Comparison of ENCODE assay signal across 10 cellular contexts in the genomic region with DNA sequence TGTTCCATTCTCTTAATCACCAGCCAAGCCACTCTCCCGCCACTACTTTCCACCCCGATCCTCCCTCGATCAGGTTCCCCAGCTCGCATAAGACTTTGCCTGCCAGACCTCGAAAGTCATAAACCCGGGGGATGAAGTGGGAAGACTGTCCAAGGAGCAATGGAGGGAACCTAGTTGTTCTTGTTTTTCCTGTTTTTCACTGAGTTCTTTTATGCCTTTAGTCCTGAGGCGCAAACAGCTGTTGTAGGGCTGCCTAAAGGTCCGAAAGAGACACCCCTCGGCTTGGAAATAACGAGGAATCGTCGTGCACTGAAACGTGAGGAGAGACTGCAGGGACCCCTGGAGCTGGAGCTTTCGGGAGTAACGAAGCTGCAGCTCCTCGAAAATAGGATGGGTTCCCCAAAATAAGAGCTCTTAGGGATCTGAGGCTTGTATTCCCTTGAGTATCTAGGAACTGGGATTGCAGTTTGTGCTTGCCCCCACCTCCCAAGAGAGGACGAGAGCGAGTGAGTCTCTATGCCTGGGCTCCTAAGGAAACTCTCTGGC. TPM values are rescaled to one million over a fixed set of nuclear protein-coding genes. Genes with fewer than 3 reads are reported as not detected.
A peak's percentile ranks its signal among the peaks of the same experiment; 100 is the strongest.
DNase-seq lines count a peak whose midpoint lies in the region; ATAC-seq and TF ChIP-seq lines count a peak whose summit lies in the region.
"Had no signal": no experiment of that assay in that cellular context is flagged by ENCODE, and none has a peak within 500 bp of the region (broad histone marks: within the 10 kb centered on the region; RNA-seq: fewer than 3 reads in every experiment).

No MANE protein-coding gene starts in this region.

- ATAC-seq in PC-3: peak; percentile 8

- H3K4me1 ChIP-seq in PC-3 (ENCODE audit: insufficient read depth, low read length): peaks cover 5% of the 10 kb centered on the region; the same call in 1 of the 2 replicates

- peak overlapping the region; percentile 98 for H2AFZ ChIP-seq in PC-3 (ENCODE audit: low read length)

- no peaks in the 10 kb centered on the region for H3K79me2 ChIP-seq in PC-3 (ENCODE audit: low read length)

- H3K27ac ChIP-seq in PC-3 (ENCODE audit: low read length): no peak overlapping the region
- peak overlapping the region in 1 of 21 experiments; percentile 82 for H3K27ac ChIP-seq in skin epidermis

- no peak overlapping the region for H3K27ac Mint-ChIP-seq in activated CD4-positive, alpha-beta T cell treated with anti-CD3 and anti-CD28 coated beads, Interleukin-2, amount 10 ng/mL, durations not matched to agents 24 days and 14 days

- no peak for DNase-seq in activated CD4-positive, alpha-beta T cell treated with anti-CD3 and anti-CD28 coated beads, Interleukin-2, amount 10 ng/mL, durations not matched to agents 24 days and 14 days
- no peak for DNase-seq in activated CD4-positive, alpha-beta T cell treated with anti-CD3 and anti-CD28 coated beads, Interleukin-2, amount 50 U/mL, for 4 hours
- DNase-seq in PC-3: no peak
- no peak for DNase-seq in foreskin fibroblast
- no peak for DNase-seq in stimulated activated CD4-positive, alpha-beta T cell treated with anti-CD3 and anti-CD28 coated beads, Interleukin-4, amount 100 ng/mL, for 1 hour
- DNase-seq in NOMO-1 (lab: John Stamatoyannopoulos, UW; ENCODE audit: unreplicated experiment in 2 of 2): no peak
- no peak for DNase-seq in stimulated activated CD8-positive, alpha-beta memory T cell treated with anti-CD3 and anti-CD28 coated beads, Interleukin-4, amount 100 ng/mL, for 48 hours
- DNase-seq: activated gamma-delta T cell had no signal

- H3K36me3 ChIP-seq in PC-3 (ENCODE audit: low read depth, low read length): no peaks in the 10 kb centered on the region

- H3K9me3 ChIP-seq in PC-3 (ENCODE audit: low read length): no peaks in the 10 kb centered on the region

- CTCF ChIA-PET in PC-3 (lab: Charles Lee): interaction anchor here (0.6 to 2.5 kb wide), 4 partner anchors 366 to 894 kb away, joined by 3 to 12 read pairs (median 6); no protein-coding TSS in a partner anchor

- no peaks in the 10 kb centered on the region for H3K9me3 Mint-ChIP-seq in activated CD4-positive, alpha-beta T cell treated with anti-CD3 and anti-CD28 coated beads, Interleukin-2, amount 10 ng/mL, durations not matched to agents 24 days and 14 days

- H3K4me2 ChIP-seq in PC-3 (ENCODE audit: low read length): peak overlapping the region; percentile 99

- 0 out of 2 replicates have a peak, but pooled peaks cover 3% of the 10 kb centered on the region for H3K27me3 ChIP-seq in PC-3 (ENCODE audit: low read length)

- POLR2A ChIA-PET in PC-3 (lab: Charles Lee; ENCODE audit: unreplicated experiment): interaction anchor here (0.6 kb wide), 1 partner anchor 438 kb away, joined by 3 read pairs; no protein-coding TSS in a partner anchor

- H3K36me3 Mint-ChIP-seq in activated CD4-positive, alpha-beta T cell treated with anti-CD3 and anti-CD28 coated beads, Interleukin-2, amount 10 ng/mL, durations not matched to agents 24 days and 14 days (ENCODE audit: low read depth): no peaks in the 10 kb centered on the region

- H3K9ac ChIP-seq in PC-3 (ENCODE audit: low read length): no peak overlapping the region

- BruUV-seq in PC-3 (replicated peaks; lab: Mats Ljungman, UMichigan): no TSS peak

- H3K4me3 ChIP-seq in PC-3 (ENCODE audit: low read length) (peak overlapping the region; percentile 88), foreskin fibroblast (ENCODE audit: low read depth in 1 of 2, low read length in 2 of 2) (peak overlapping the region; percentile 59 to 67), skin epidermis (peak overlapping the region in 4 of 7 experiments; percentile 18 to 37 (median 26))

- H3K27me3 Mint-ChIP-seq in activated CD4-positive, alpha-beta T cell treated with anti-CD3 and anti-CD28 coated beads, Interleukin-2, amount 10 ng/mL, durations not matched to agents 24 days and 14 days: peaks cover 89% of the 10 kb centered on the region

- peak overlapping the region; percentile 81 for H3K4me3 Mint-ChIP-seq in activated CD4-positive, alpha-beta T cell treated with anti-CD3 and anti-CD28 coated beads, Interleukin-2, amount 10 ng/mL, durations not matched to agents 24 days and 14 days

- H3F3A ChIP-seq in PC-3 (ENCODE audit: low read length, unreplicated experiment): no peaks in the 10 kb centered on the region

- H3K4me1 Mint-ChIP-seq in activated CD4-positive, alpha-beta T cell treated with anti-CD3 and anti-CD28 coated beads, Interleukin-2, amount 10 ng/mL, durations not matched to agents 24 days and 14 days: peaks cover 13% of the 10 kb centered on the region

- H4K20me1 ChIP-seq in PC-3 (ENCODE audit: low read length): no peaks in the 10 kb centered on the region

- no peak; the same call in 1 of the 2 replicates for TF ChIP-seq CTCF in PC-3 (conservative IDR thresholded peaks at IDR 0.05; ENCODE audit: low read depth, low read length)
- no peak for TF ChIP-seq CTCF in foreskin fibroblast (IDR thresholded peaks at IDR 0.05; ENCODE audit: low read depth, low read length)

- intact Hi-C loops in activated CD4-positive, alpha-beta T cell treated with anti-CD3 and anti-CD28 coated beads, Interleukin-2, amount 10 ng/mL, durations not matched to agents 24 days and 14 days (cut with micrococcal nuclease): loop anchor here (1.0 to 5.0 kb wide), 4 partner anchors 15 to 895 kb away; partner anchors contain the start of gene EVX2
- intact Hi-C loops in PC-3 (cut with micrococcal nuclease): loop anchor here (1.0 to 10.0 kb wide), 6 partner anchors 407 to 1063 kb away; no protein-coding TSS in a partner anchor

- H3K9me2 ChIP-seq in PC-3 (replicated peaks; ENCODE audit: low read length): no peaks in the 10 kb centered on the region

RNA-seq across cellular contexts. Expression of gene HOXD12, which starts 1.7 kb away (rescaled TPM):
- total RNA-seq in activated CD4-positive, alpha-beta T cell treated with anti-CD3 and anti-CD28 coated beads, Interleukin-2, amount 10 ng/mL, durations not matched to agents 24 days and 14 days: not detected in 2 replicates
- total RNA-seq in PC-3 (2014; rRNA removed): not detected in 2 replicates
- total RNA-seq: renal cortical epithelial cell had no signal

RNA-seq across cellular contexts. Expression of gene HOXD13, which starts 5.4 kb away (rescaled TPM):
- total RNA-seq in activated CD4-positive, alpha-beta T cell treated with anti-CD3 and anti-CD28 coated beads, Interleukin-2, amount 10 ng/mL, durations not matched to agents 24 days and 14 days: not detected in 2 replicates
- 0.36 and 0.46 TPM in 2 replicates for total RNA-seq in PC-3 (2014; rRNA removed)
- total RNA-seq: renal cortical epithelial cell had no signal

RNA-seq across cellular contexts. Expression of gene HOXD11, which starts 9.2 kb away (rescaled TPM):
- total RNA-seq in activated CD4-positive, alpha-beta T cell treated with anti-CD3 and anti-CD28 coated beads, Interleukin-2, amount 10 ng/mL, durations not matched to agents 24 days and 14 days: not detected in 2 replicates
- not detected in 2 replicates for total RNA-seq in PC-3 (2014; rRNA removed)

RNA-seq across cellular contexts. Expression of gene EVX2, which starts 14.1 kb away (rescaled TPM):
- total RNA-seq in activated CD4-positive, alpha-beta T cell treated with anti-CD3 and anti-CD28 coated beads, Interleukin-2, amount 10 ng/mL, durations not matched to agents 24 days and 14 days: not detected in 2 replicates
- not detected in 2 replicates for total RNA-seq in PC-3 (2014; rRNA removed)
- total RNA-seq: renal cortical epithelial cell had no signal

RNA-seq across cellular contexts. Expression of gene HOXD10, which starts 18.7 kb away (rescaled TPM):
- total RNA-seq in activated CD4-positive, alpha-beta T cell treated with anti-CD3 and anti-CD28 coated beads, Interleukin-2, amount 10 ng/mL, durations not matched to agents 24 days and 14 days: not detected in 2 replicates
- not detected in 2 replicates for total RNA-seq in PC-3 (2014; rRNA removed)

Comparison
In these comparisons a context has a peak if more than half of its experiments do, and no peak if none do; other contexts are left out.
1. H3K4me3 ChIP-seq: peak in every context shown above with its lines; median percentile 88 in PC-3; 63 in foreskin fibroblast; 26 in skin epidermis.